8 cellular contexts compared by ENCODE assay signal in the genomic region with DNA sequence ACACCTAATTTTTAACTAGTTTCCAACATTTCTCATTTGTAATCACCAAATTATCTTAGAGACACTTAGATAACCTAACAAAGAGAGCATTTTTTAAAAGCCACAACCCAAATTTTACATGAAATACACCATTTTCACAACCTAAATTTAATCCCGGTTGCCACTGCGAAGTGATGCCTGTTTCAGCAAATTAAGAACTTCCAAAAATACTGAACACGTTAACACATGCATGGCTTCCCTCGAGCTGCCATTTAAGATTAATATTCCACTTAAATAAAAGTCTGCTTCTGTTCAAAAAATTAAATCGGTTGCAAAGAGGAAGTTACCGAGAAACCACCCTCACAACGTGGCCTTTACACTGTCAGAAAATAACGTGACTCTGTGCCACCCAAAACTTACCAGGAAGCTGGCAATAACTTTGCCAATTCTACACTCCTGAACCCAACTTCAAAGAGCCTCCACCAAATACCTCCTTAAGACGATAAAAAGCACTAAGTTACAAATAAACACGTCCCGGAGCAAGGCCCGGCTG.
DNase-seq lines count a peak whose midpoint lies in the region; ATAC-seq and TF ChIP-seq lines count a peak whose summit lies in the region.

No MANE protein-coding gene starts in this region.

- peak overlapping the region; percentile 97 for H3K27ac Mint-ChIP-seq in activated naive CD8-positive, alpha-beta T cell treated with anti-CD3 and anti-CD28 coated beads, Interleukin-2, amount 50 U/mL, for 24 hours
- peak overlapping the region; percentile 98 for H3K27ac Mint-ChIP-seq in stimulated activated naive B cell treated with anti-CD40 and anti-IgM and Interleukin-4, amounts not matched to agents 10 μg/mL and 1 μg/mL and 100 μg/mL, for 72 hours

- peak overlapping the region; percentile 91 for H3K4me3 Mint-ChIP-seq in activated naive CD8-positive, alpha-beta T cell treated with anti-CD3 and anti-CD28 coated beads, Interleukin-2, amount 50 U/mL, for 24 hours
- peak overlapping the region; percentile 93 to 94 for H3K4me3 Mint-ChIP-seq in stimulated activated naive B cell treated with anti-CD40 and anti-IgM and Interleukin-4, amounts not matched to agents 10 μg/mL and 1 μg/mL and 100 μg/mL, for 72 hours

- H3K27me3 Mint-ChIP-seq in activated naive CD8-positive, alpha-beta T cell treated with anti-CD3 and anti-CD28 coated beads, Interleukin-2, amount 50 U/mL, for 24 hours = no peaks in the 10 kb centered on the region
- no peaks in the 10 kb centered on the region for H3K27me3 Mint-ChIP-seq in stimulated activated naive B cell treated with anti-CD40 and anti-IgM and Interleukin-4, amounts not matched to agents 10 μg/mL and 1 μg/mL and 100 μg/mL, for 72 hours

- H4K20me1 ChIP-seq in MM.1S (ENCODE audit: insufficient read depth, low read length) = peaks cover 15% of the 10 kb centered on the region

- H3K36me3 ChIP-seq in MM.1S (replicated peaks; ENCODE audit: insufficient read depth, low read length) = peaks cover 10% of the 10 kb centered on the region; the same call in 1 of the 2 replicates

- peaks cover 72% of the 10 kb centered on the region for H3K4me1 Mint-ChIP-seq in activated naive CD8-positive, alpha-beta T cell treated with anti-CD3 and anti-CD28 coated beads, Interleukin-2, amount 50 U/mL, for 24 hours
- peaks cover 31 to 59% of the 10 kb centered on the region in 2 donors for H3K4me1 Mint-ChIP-seq in stimulated activated naive B cell treated with anti-CD40 and anti-IgM and Interleukin-4, amounts not matched to agents 10 μg/mL and 1 μg/mL and 100 μg/mL, for 72 hours

- H3K36me3 Mint-ChIP-seq in activated naive CD8-positive, alpha-beta T cell treated with anti-CD3 and anti-CD28 coated beads, Interleukin-2, amount 50 U/mL, for 24 hours (ENCODE audit: low read depth) = peaks cover 36% of the 10 kb centered on the region
- H3K36me3 Mint-ChIP-seq in stimulated activated naive B cell treated with anti-CD40 and anti-IgM and Interleukin-4, amounts not matched to agents 10 μg/mL and 1 μg/mL and 100 μg/mL, for 72 hours = peaks cover 28 to 34% of the 10 kb centered on the region in 2 donors

- DNase-seq in NCI-H1105 treated with DMSO at 0.1 percent for 48 hours (lab: John Stamatoyannopoulos, UW) (peak; percentile 66), NCI-H1105 (lab: John Stamatoyannopoulos, UW) (no peak), MM.1S (peak; percentile 60), inferior parietal cortex (ENCODE audit: extremely low spot score) (peak; percentile 54), hippocampal formation (lab: John Stamatoyannopoulos, UW) (no peak)
- no peak for DNase-seq in activated naive CD8-positive, alpha-beta T cell treated with anti-CD3 and anti-CD28 coated beads, Interleukin-2, amount 50 U/mL, for 24 hours
- DNase-seq in stimulated activated naive B cell treated with anti-CD40 and anti-IgM and Interleukin-4, amounts not matched to agents 10 μg/mL and 1 μg/mL and 100 μg/mL, for 72 hours = peak; percentile 43

- H3K9me2 ChIP-seq in MM.1S (replicated peaks; ENCODE audit: insufficient read depth, low read length) = no peaks in the 10 kb centered on the region

- peaks cover 46% of the 10 kb centered on the region for H3F3A ChIP-seq in MM.1S (ENCODE audit: insufficient read depth, low read length)

- H3K27me3 ChIP-seq in MM.1S (replicated peaks; ENCODE audit: insufficient read depth, low read length) = no peaks in the 10 kb centered on the region

- TF ChIP-seq CTCF in MM.1S (IDR thresholded peaks at IDR 0.05; ENCODE audit: low read length) = no peak

- peak overlapping the region; percentile 84 for H3K4me3 ChIP-seq in MM.1S (ENCODE audit: low read length)

- peak overlapping the region; percentile 97 for H3K27ac ChIP-seq in MM.1S (ENCODE audit: low read length)

- peaks cover 79% of the 10 kb centered on the region for H3K79me2 ChIP-seq in MM.1S (ENCODE audit: low read length)

- peaks cover 44% of the 10 kb centered on the region for H3K4me1 ChIP-seq in MM.1S (ENCODE audit: low read length)

- H3K4me2 ChIP-seq in MM.1S (ENCODE audit: low read depth, low read length) = peak overlapping the region; percentile 71

- H3K9ac ChIP-seq in MM.1S (ENCODE audit: low read length) = peak overlapping the region; percentile 98

- no peaks in the 10 kb centered on the region for H3K9me3 Mint-ChIP-seq in activated naive CD8-positive, alpha-beta T cell treated with anti-CD3 and anti-CD28 coated beads, Interleukin-2, amount 50 U/mL, for 24 hours
- H3K9me3 Mint-ChIP-seq in stimulated activated naive B cell treated with anti-CD40 and anti-IgM and Interleukin-4, amounts not matched to agents 10 μg/mL and 1 μg/mL and 100 μg/mL, for 72 hours = no peaks in the 10 kb centered on the region

- no peaks in the 10 kb centered on the region for H3K9me3 ChIP-seq in MM.1S (replicated peaks; ENCODE audit: insufficient read depth, low read length)

- no peak for ATAC-seq in activated naive CD8-positive, alpha-beta T cell treated with anti-CD3 and anti-CD28 coated beads, Interleukin-2, amount 50 U/mL, for 24 hours
- peak; percentile 31 to 45 for ATAC-seq in stimulated activated naive B cell treated with anti-CD40 and anti-IgM and Interleukin-4, amounts not matched to agents 10 μg/mL and 1 μg/mL and 100 μg/mL, for 72 hours (replicated peaks)
- no peak for ATAC-seq in GM19351 (IDR thresholded peaks at IDR 0.05; ENCODE audit: unreplicated experiment)

- H2AFZ ChIP-seq in MM.1S (ENCODE audit: low read length) = no peak overlapping the region

Comparison
In these comparisons a context has a peak if more than half of its experiments do, and no peak if none do; other contexts are left out.
1. DNase-seq: peak in NCI-H1105 treated with DMSO at 0.1 percent for 48 hours (single experiment), MM.1S (single experiment), inferior parietal cortex (single experiment) and stimulated activated naive B cell treated with anti-CD40 and anti-IgM and Interleukin-4, amounts not matched to agents 10 μg/mL and 1 μg/mL and 100 μg/mL, for 72 hours (single experiment); none in NCI-H1105 (single experiment), activated naive CD8-positive, alpha-beta T cell treated with anti-CD3 and anti-CD28 coated beads, Interleukin-2, amount 50 U/mL, for 24 hours (single experiment) and hippocampal formation (0 of 2).
2. ATAC-seq: peak in stimulated activated naive B cell treated with anti-CD40 and anti-IgM and Interleukin-4, amounts not matched to agents 10 μg/mL and 1 μg/mL and 100 μg/mL, for 72 hours (2 of 2); none in activated naive CD8-positive, alpha-beta T cell treated with anti-CD3 and anti-CD28 coated beads, Interleukin-2, amount 50 U/mL, for 24 hours (single experiment) and GM19351 (single experiment).